In genomic region chr11:64875369-64876225, GRCh38 we compare ENCODE assay signal across 6 cellular contexts. TPM values are rescaled to one million over a fixed set of nuclear protein-coding genes. Genes with fewer than 3 reads are reported as not detected.
DNase-seq lines count a peak whose midpoint lies in the region; ATAC-seq and TF ChIP-seq lines count a peak whose summit lies in the region.

No MANE protein-coding gene starts in this region.

- CTCF ChIA-PET in activated CD8-positive, alpha-beta T cell treated with anti-CD3 and anti-CD28 coated beads for 36 hours (lab: Charles Lee), result interaction anchor here (1.0 to 29.9 kb wide), 8 partner anchors 8 to 41 kb away, joined by 3 to 1168 read pairs (median 4); partner anchors contain the start of genes ATG2A and CDC42BPG
- CTCF ChIA-PET in naive thymus-derived CD4-positive, alpha-beta T cell (lab: Charles Lee), result interaction anchor here (0.6 to 30.3 kb wide), 3 partner anchors 13 to 155 kb away, joined by 4 to 945 read pairs (median 6); partner anchors contain the start of gene CDC42BPG

- H3K36me3 Mint-ChIP-seq in activated CD8-positive, alpha-beta T cell treated with anti-CD3 and anti-CD28 coated beads for 36 hours (ENCODE audit: low read depth), result peaks cover 50% of the 10 kb centered on the region
- H3K36me3 Mint-ChIP-seq in naive thymus-derived CD4-positive, alpha-beta T cell, result peaks cover 3 to 38% (median 27%) of the 10 kb centered on the region in 5 donors

- H3K4me1 Mint-ChIP-seq in activated CD8-positive, alpha-beta T cell treated with anti-CD3 and anti-CD28 coated beads for 36 hours (ENCODE audit: low read depth), result peaks cover 71% of the 10 kb centered on the region
- H3K4me1 Mint-ChIP-seq in naive thymus-derived CD4-positive, alpha-beta T cell, result peaks cover 58 to 82% (median 72%) of the 10 kb centered on the region in 7 donors

- H3K9me3 ChIP-seq in naive thymus-derived CD4-positive, alpha-beta T cell (ENCODE audit: control insufficient read depth in 2 of 3, low read length in 3 of 3), result no peaks in the 10 kb centered on the region

- peak overlapping the region; percentile 99 for H3K4me3 ChIP-seq in GM06990 (replicated peaks; ENCODE audit: low read depth, low read length)
- H3K4me3 ChIP-seq in naive thymus-derived CD4-positive, alpha-beta T cell (ENCODE audit: low read length), result peak overlapping the region; percentile 100

- intact Hi-C loops in activated CD8-positive, alpha-beta T cell treated with anti-CD3 and anti-CD28 coated beads for 36 hours (cut with micrococcal nuclease), result no loop called here
- intact Hi-C loops in naive thymus-derived CD4-positive, alpha-beta T cell (cut with micrococcal nuclease), result loop anchor here in 1 of 2 donors (5.0 kb wide), 1 partner anchor 73 kb away; the partner anchor contains the start of gene MAP4K2

- peaks cover 27% of the 10 kb centered on the region for H3K36me3 ChIP-seq in GM06990 (ENCODE audit: control insufficient read depth, insufficient read depth, low read length)
- H3K36me3 ChIP-seq in naive thymus-derived CD4-positive, alpha-beta T cell (ENCODE audit: control insufficient read depth in 2 of 3, insufficient read depth in 3 of 3, low read length in 3 of 3), result peaks cover 12 to 46% (median 17%) of the 10 kb centered on the region in 3 experiments

- DNase-seq in GM06990 (ENCODE audit: extremely low read depth, insufficient read length), result no peak
- no peak for DNase-seq in activated CD8-positive, alpha-beta T cell treated with anti-CD3 and anti-CD28 coated beads for 36 hours
- no peak for DNase-seq in naive thymus-derived CD4-positive, alpha-beta T cell
- no peak for DNase-seq in NCI-H187 treated with DMSO at 0.1 percent for 48 hours (lab: John Stamatoyannopoulos, UW)
- DNase-seq in stimulated activated CD4-positive, alpha-beta T cell treated with anti-CD3 and anti-CD28 coated beads, Interleukin-4, amount 100 ng/mL, for 1 hour, result no peak
- no peak for DNase-seq in SW480 (ENCODE audit: low spot score)

- TF ChIP-seq CTCF in GM06990 (IDR thresholded peaks at IDR 0.05; ENCODE audit: insufficient read depth, low read length, poor library complexity, severe bottlenecking), result no peak
- no peak for TF ChIP-seq CTCF in activated CD8-positive, alpha-beta T cell treated with anti-CD3 and anti-CD28 coated beads for 36 hours (IDR thresholded peaks at IDR 0.05)

- H3K27me3 Mint-ChIP-seq in activated CD8-positive, alpha-beta T cell treated with anti-CD3 and anti-CD28 coated beads for 36 hours, result no peaks in the 10 kb centered on the region
- H3K27me3 Mint-ChIP-seq in naive thymus-derived CD4-positive, alpha-beta T cell, result no peaks in the 10 kb centered on the region

- peak overlapping the region; percentile 80 for H3K27ac ChIP-seq in naive thymus-derived CD4-positive, alpha-beta T cell (ENCODE audit: low read depth, low read length)

- no peaks in the 10 kb centered on the region for H3K27me3 ChIP-seq in GM06990 (replicated peaks; ENCODE audit: control insufficient read depth, insufficient read depth, low read length)
- no peaks in the 10 kb centered on the region for H3K27me3 ChIP-seq in naive thymus-derived CD4-positive, alpha-beta T cell (ENCODE audit: control insufficient read depth in 2 of 2, insufficient read depth in 2 of 2, low read length in 2 of 2)

- peak overlapping the region; percentile 84 for H3K27ac Mint-ChIP-seq in activated CD8-positive, alpha-beta T cell treated with anti-CD3 and anti-CD28 coated beads for 36 hours
- peak overlapping the region; percentile 84 to 95 (median 93) for H3K27ac Mint-ChIP-seq in naive thymus-derived CD4-positive, alpha-beta T cell

- H3K9me3 Mint-ChIP-seq in activated CD8-positive, alpha-beta T cell treated with anti-CD3 and anti-CD28 coated beads for 36 hours, result no peaks in the 10 kb centered on the region
- H3K9me3 Mint-ChIP-seq in naive thymus-derived CD4-positive, alpha-beta T cell, result peaks cover 0 to 3% (median 0%) of the 10 kb centered on the region in 11 donors

- POLR2A ChIA-PET in activated CD8-positive, alpha-beta T cell treated with anti-CD3 and anti-CD28 coated beads for 36 hours (lab: Charles Lee), result interaction anchor here (0.8 to 14.9 kb wide), 7 partner anchors 11 to 242 kb away, joined by 3 to 768 read pairs (median 4); partner anchors contain the start of genes PYGM and ZNHIT2
- POLR2A ChIA-PET in naive thymus-derived CD4-positive, alpha-beta T cell (lab: Charles Lee), result interaction anchor here (0.5 to 26.0 kb wide), 14 partner anchors 9 to 623 kb away, joined by 3 to 1324 read pairs (median 4); partner anchors contain the start of genes CDC42BPG, MALAT1, MEN1 and RASGRP2

- peak overlapping the region; percentile 99 for H3K4me3 Mint-ChIP-seq in activated CD8-positive, alpha-beta T cell treated with anti-CD3 and anti-CD28 coated beads for 36 hours
- peak overlapping the region; percentile 95 to 99 (median 98) for H3K4me3 Mint-ChIP-seq in naive thymus-derived CD4-positive, alpha-beta T cell

- ATAC-seq in activated CD8-positive, alpha-beta T cell treated with anti-CD3 and anti-CD28 coated beads for 36 hours, result no peak
- no peak for ATAC-seq in naive thymus-derived CD4-positive, alpha-beta T cell

- H3K4me1 ChIP-seq in naive thymus-derived CD4-positive, alpha-beta T cell (ENCODE audit: control insufficient read depth in 2 of 2, insufficient read depth in 2 of 2, low read length in 2 of 2), result peaks cover 64 to 68% of the 10 kb centered on the region in 2 donors

RNA-seq across cellular contexts. Expression of gene EHD1, which starts 2.8 kb away (rescaled TPM):
- total RNA-seq in activated CD8-positive, alpha-beta T cell treated with anti-CD3 and anti-CD28 coated beads for 36 hours, result 10 to 100 TPM; 60.3 to 65.1 TPM
- 100 to 1,000 TPM; 124 to 263 (median 208) TPM for total RNA-seq in naive thymus-derived CD4-positive, alpha-beta T cell
- 100 to 1,000 TPM; 102 to 141 TPM for polyA plus RNA-seq in naive thymus-derived CD4-positive, alpha-beta T cell

RNA-seq across cellular contexts. Expression of gene CDC42BPG, which starts 31.1 kb away (rescaled TPM):
- total RNA-seq in activated CD8-positive, alpha-beta T cell treated with anti-CD3 and anti-CD28 coated beads for 36 hours, result under 1 TPM; 0.31 to 0.61 TPM
- total RNA-seq in naive thymus-derived CD4-positive, alpha-beta T cell, result 1 to 10 TPM in 4 of 5 experiments, under 1 TPM in 1; 0.22 to 9.2 (median 8.1) TPM
- polyA plus RNA-seq in naive thymus-derived CD4-positive, alpha-beta T cell, result under 1 TPM; 0.27 to 0.47 TPM

RNA-seq across cellular contexts. Expression of gene ATG2A, which starts 41.4 kb away (rescaled TPM):
- 10 to 100 TPM; 17.1 to 17.5 TPM for total RNA-seq in activated CD8-positive, alpha-beta T cell treated with anti-CD3 and anti-CD28 coated beads for 36 hours
- 100 to 1,000 TPM in 1 of 5 experiments, 10 to 100 TPM in 4; 30.6 to 105 (median 36.2) TPM for total RNA-seq in naive thymus-derived CD4-positive, alpha-beta T cell
- 1 to 10 TPM; 3.4 to 5.2 TPM for polyA plus RNA-seq in naive thymus-derived CD4-positive, alpha-beta T cell

RNA-seq across cellular contexts. Expression of gene PPP2R5B, which starts 48.9 kb away (rescaled TPM):
- 10 to 100 TPM; 20.2 to 21.2 TPM for total RNA-seq in activated CD8-positive, alpha-beta T cell treated with anti-CD3 and anti-CD28 coated beads for 36 hours
- total RNA-seq in naive thymus-derived CD4-positive, alpha-beta T cell, result 10 to 100 TPM; 11.9 to 19.1 (median 18.8) TPM
- 1 to 10 TPM; 4.5 to 7.5 TPM for polyA plus RNA-seq in naive thymus-derived CD4-positive, alpha-beta T cell
